26 cellular contexts compared by ENCODE assay signal in genomic region chr1:232533328-232533727, GRCh38.
DNase-seq lines count a peak whose midpoint lies in the region; ATAC-seq and TF ChIP-seq lines count a peak whose summit lies in the region.
"Had no signal": no experiment of that assay in that cellular context is flagged by ENCODE, and none has a peak within 500 bp of the region (broad histone marks: within the 10 kb centered on the region; RNA-seq: fewer than 3 reads in every experiment).

No MANE protein-coding gene starts in this region.

- TF ChIP-seq CTCF in glutamatergic neuron (IDR thresholded peaks at IDR 0.05; ENCODE audit: partially characterized antibody, unreplicated experiment) = no peak

- peaks cover 3% of the 10 kb centered on the region for H3K9me3 Mint-ChIP-seq in glutamatergic neuron (ENCODE audit: unreplicated experiment)
- H3K9me3 Mint-ChIP-seq: activated CD4-positive, alpha-beta T cell treated with anti-CD3 and anti-CD28 coated beads, Interleukin-2, amount 10 ng/mL, durations not matched to agents 24 days and 14 days; activated naive CD8-positive, alpha-beta T cell treated with anti-CD3 and anti-CD28 coated beads, Interleukin-2, amount 10 ng/mL, durations not matched to agents 7 days and 5 days; activated T-cell treated with anti-CD3 and anti-CD28 coated beads, Interleukin-2, amount 50 U/mL, for 4 hours; CD14-positive monocyte; IgD-negative memory B cell; stimulated activated naive CD8-positive, alpha-beta T cell treated with anti-CD3 and anti-CD28 coated beads, Interleukin-15, amount 100 ng/mL, for 72 hours; T-cell; WTC11 had no signal

- no peak overlapping the region for H3K4me3 Mint-ChIP-seq in glutamatergic neuron (ENCODE audit: unreplicated experiment)
- H3K4me3 Mint-ChIP-seq: activated CD4-positive, alpha-beta T cell treated with anti-CD3 and anti-CD28 coated beads, Interleukin-2, amount 10 ng/mL, durations not matched to agents 24 days and 14 days; activated naive CD8-positive, alpha-beta T cell treated with anti-CD3 and anti-CD28 coated beads, Interleukin-2, amount 10 ng/mL, durations not matched to agents 7 days and 5 days; activated T-cell treated with anti-CD3 and anti-CD28 coated beads, Interleukin-2, amount 50 U/mL, for 4 hours; CD14-positive monocyte; IgD-negative memory B cell; stimulated activated naive CD8-positive, alpha-beta T cell treated with anti-CD3 and anti-CD28 coated beads, Interleukin-15, amount 100 ng/mL, for 72 hours; T-cell; WTC11 had no signal

- H3K4me1 Mint-ChIP-seq in glutamatergic neuron (ENCODE audit: low read depth, unreplicated experiment) = peaks cover 46% of the 10 kb centered on the region
- H3K4me1 Mint-ChIP-seq: CD14-positive monocyte, IgD-negative memory B cell had no signal

- no peak for DNase-seq in Right ventricle myocardium inferior (ENCODE audit: missing footprints)
- DNase-seq in left cardiac atrium = no peak
- peak; percentile 53 for DNase-seq in NCI-H2029 treated with DMSO at 0.1 percent for 48 hours (lab: John Stamatoyannopoulos, UW)
- DNase-seq in NCI-H526 treated with DMSO at 0.1 percent for 48 hours (lab: John Stamatoyannopoulos, UW) = peak; percentile 63
- peak; percentile 18 for DNase-seq in myocyte (ENCODE audit: low read depth)
- DNase-seq in glutamatergic neuron = no peak
- no peak for DNase-seq in activated effector memory CD4-positive, alpha-beta T cell treated with Interleukin-2 at 50 U/mL for 16 hours
- no peak for DNase-seq in activated CD8-positive, alpha-beta memory T cell treated with anti-CD3 and anti-CD28 coated beads for 24 hours
- DNase-seq: activated CD4-positive, alpha-beta T cell treated with anti-CD3 and anti-CD28 coated beads, Interleukin-2, amount 10 ng/mL, durations not matched to agents 24 days and 14 days; activated gamma-delta T cell treated with Interleukin-2 at 50 U/mL for 16 hours; activated naive CD8-positive, alpha-beta T cell treated with anti-CD3 and anti-CD28 coated beads, Interleukin-2, amount 10 ng/mL, durations not matched to agents 7 days and 5 days; activated T-cell treated with anti-CD3 and anti-CD28 coated beads, Interleukin-2, amount 50 U/mL, for 4 hours; aorta; colonic mucosa; effector CD4-positive, alpha-beta T cell; GM23248; mesendoderm; NCI-H524; right lobe of liver; spleen; stimulated activated naive CD8-positive, alpha-beta T cell treated with anti-CD3 and anti-CD28 coated beads, Interleukin-15, amount 100 ng/mL, for 72 hours; T-cell; uterus had no signal

- ATAC-seq in Right ventricle myocardium inferior (peak; percentile 40), left cardiac atrium (no peak)
- ATAC-seq: activated T-cell treated with anti-CD3 and anti-CD28 coated beads, Interleukin-2, amount 50 U/mL, for 4 hours; right lobe of liver; stimulated activated naive CD8-positive, alpha-beta T cell treated with anti-CD3 and anti-CD28 coated beads, Interleukin-15, amount 100 ng/mL, for 72 hours; T-cell; WTC11 had no signal

- peaks cover 3% of the 10 kb centered on the region for H3K27me3 Mint-ChIP-seq in glutamatergic neuron (ENCODE audit: unreplicated experiment)
- H3K27me3 Mint-ChIP-seq: stimulated activated naive CD8-positive, alpha-beta T cell treated with anti-CD3 and anti-CD28 coated beads, Interleukin-15, amount 100 ng/mL, for 72 hours; T-cell had no signal

- intact Hi-C loops in Right ventricle myocardium inferior (cut with DNase I) (no loop called here), left cardiac atrium (cut with DNase I) (no loop called here)

- H3K36me3 Mint-ChIP-seq in glutamatergic neuron (ENCODE audit: unreplicated experiment) = peaks cover 9% of the 10 kb centered on the region
- H3K36me3 Mint-ChIP-seq: activated naive CD8-positive, alpha-beta T cell treated with anti-CD3 and anti-CD28 coated beads, Interleukin-2, amount 10 ng/mL, durations not matched to agents 7 days and 5 days; IgD-negative memory B cell; T-cell; WTC11 had no signal

- H3K27ac Mint-ChIP-seq in glutamatergic neuron (ENCODE audit: unreplicated experiment) = no peak overlapping the region
- H3K27ac Mint-ChIP-seq: activated CD4-positive, alpha-beta T cell treated with anti-CD3 and anti-CD28 coated beads, Interleukin-2, amount 10 ng/mL, durations not matched to agents 24 days and 14 days; activated naive CD8-positive, alpha-beta T cell treated with anti-CD3 and anti-CD28 coated beads, Interleukin-2, amount 10 ng/mL, durations not matched to agents 7 days and 5 days; CD14-positive monocyte; IgD-negative memory B cell; stimulated activated naive CD8-positive, alpha-beta T cell treated with anti-CD3 and anti-CD28 coated beads, Interleukin-15, amount 100 ng/mL, for 72 hours; T-cell; WTC11 had no signal

Comparison
In these comparisons a context has a peak if more than half of its experiments do, and no peak if none do; other contexts are left out.
1. DNase-seq: peak in NCI-H2029 treated with DMSO at 0.1 percent for 48 hours (single experiment), NCI-H526 treated with DMSO at 0.1 percent for 48 hours (single experiment) and myocyte (single experiment); none in Right ventricle myocardium inferior (single experiment), left cardiac atrium (single experiment), glutamatergic neuron (single experiment), activated effector memory CD4-positive, alpha-beta T cell treated with Interleukin-2 at 50 U/mL for 16 hours (single experiment) and activated CD8-positive, alpha-beta memory T cell treated with anti-CD3 and anti-CD28 coated beads for 24 hours (single experiment).